26 cellular contexts compared by ENCODE assay signal in genomic region chr7:158272091-158272490, GRCh38.
"Had no signal": no experiment of that assay in that cellular context is flagged by ENCODE, and none has a peak within 500 bp of the region (broad histone marks: within the 10 kb centered on the region; RNA-seq: fewer than 3 reads in every experiment).

No MANE protein-coding gene starts in this region.

- H3K9me3 ChIP-seq: adrenal gland, colonic mucosa, esophagus muscularis mucosa, pancreas, psoas muscle, uterus had no signal

- H3K36me3 Mint-ChIP-seq: activated naive CD8-positive, alpha-beta T cell; mesothelial cell of epicardium; naive thymus-derived CD8-positive, alpha-beta T cell; stimulated activated effector memory CD8-positive, alpha-beta T cell treated with anti-CD3 and anti-CD28 coated beads, Interleukin-12 subunit alpha, Interleukin-12 subunit beta, amount 100 ng/mL, for 72 hours had no signal

- H3K4me1 Mint-ChIP-seq: central memory CD8-positive, alpha-beta T cell; mesothelial cell of epicardium; stimulated activated effector memory CD8-positive, alpha-beta T cell treated with anti-CD3 and anti-CD28 coated beads, Interleukin-12 subunit alpha, Interleukin-12 subunit beta, amount 100 ng/mL, for 72 hours; stimulated activated naive CD8-positive, alpha-beta T cell treated with anti-CD3 and anti-CD28 coated beads, Interleukin-15, amount 100 ng/mL, for 72 hours had no signal

- DNase-seq: activated CD4-positive, alpha-beta T cell treated with anti-CD3 and anti-CD28 coated beads, Interleukin-2, amount 50 U/mL, for 1 hour; activated CD4-positive, CD25-positive, alpha-beta regulatory T cell treated with anti-CD3 and anti-CD28 coated beads, Interleukin-2, amount 50 U/mL, for 72 hours; activated CD8-positive, alpha-beta T cell treated with anti-CD3 and anti-CD28 coated beads, Interleukin-2, amount 10 ng/mL, durations not matched to agents 7 days and 5 days; activated naive CD4-positive, alpha-beta T cell; adrenal gland; colonic mucosa; effector memory CD8-positive, alpha-beta T cell; hypothalamus; right cardiac atrium; stimulated activated CD4-positive, alpha-beta T cell treated with anti-CD3 and anti-CD28 coated beads, Interleukin-2, amount 100 ng/mL, for 24 hours; stimulated activated naive CD8-positive, alpha-beta T cell treated with anti-CD3 and anti-CD28 coated beads, Interleukin-15, amount 100 ng/mL, for 72 hours; uterus had no signal

- ATAC-seq: activated CD8-positive, alpha-beta T cell treated with anti-CD3 and anti-CD28 coated beads, Interleukin-2, amount 10 ng/mL, durations not matched to agents 7 days and 5 days; effector memory CD8-positive, alpha-beta T cell; naive thymus-derived CD8-positive, alpha-beta T cell; pancreas; psoas muscle; right cardiac atrium; stimulated activated effector memory CD8-positive, alpha-beta T cell treated with anti-CD3 and anti-CD28 coated beads, Interleukin-12 subunit alpha, Interleukin-12 subunit beta, amount 100 ng/mL, for 72 hours; stimulated activated naive CD8-positive, alpha-beta T cell treated with anti-CD3 and anti-CD28 coated beads, Interleukin-15, amount 100 ng/mL, for 72 hours had no signal

- H3K27me3 Mint-ChIP-seq: activated naive CD8-positive, alpha-beta T cell; central memory CD8-positive, alpha-beta T cell; effector memory CD8-positive, alpha-beta T cell; stimulated activated naive CD8-positive, alpha-beta T cell treated with anti-CD3 and anti-CD28 coated beads, Interleukin-15, amount 100 ng/mL, for 72 hours had no signal

- H3K27me3 ChIP-seq: adrenal gland, colonic mucosa, pancreas, tibial nerve, uterus had no signal

- H3K36me3 ChIP-seq: adrenal gland, colonic mucosa, esophagus muscularis mucosa, pancreas, tibial nerve, uterus had no signal

- H3K27ac Mint-ChIP-seq: activated CD8-positive, alpha-beta T cell treated with anti-CD3 and anti-CD28 coated beads, Interleukin-2, amount 10 ng/mL, durations not matched to agents 7 days and 5 days; activated naive CD8-positive, alpha-beta T cell; effector memory CD8-positive, alpha-beta T cell; mesothelial cell of epicardium; naive thymus-derived CD8-positive, alpha-beta T cell; stimulated activated effector memory CD8-positive, alpha-beta T cell treated with anti-CD3 and anti-CD28 coated beads, Interleukin-12 subunit alpha, Interleukin-12 subunit beta, amount 100 ng/mL, for 72 hours; stimulated activated naive CD8-positive, alpha-beta T cell treated with anti-CD3 and anti-CD28 coated beads, Interleukin-15, amount 100 ng/mL, for 72 hours; T-helper 2 cell treated with Interferon-gamma antibody and Interleukin-4, amounts not matched to agents 5 μg/mL and 100 μg/mL, for 36 hours had no signal

- H3K27ac ChIP-seq: adrenal gland, colonic mucosa, esophagus muscularis mucosa, pancreas, psoas muscle, skin epidermis, uterus, VCaP had no signal

- H3K4me3 Mint-ChIP-seq: activated CD8-positive, alpha-beta T cell treated with anti-CD3 and anti-CD28 coated beads, Interleukin-2, amount 10 ng/mL, durations not matched to agents 7 days and 5 days; activated naive CD8-positive, alpha-beta T cell; central memory CD8-positive, alpha-beta T cell; effector memory CD8-positive, alpha-beta T cell; mesothelial cell of epicardium; naive thymus-derived CD8-positive, alpha-beta T cell; stimulated activated effector memory CD8-positive, alpha-beta T cell treated with anti-CD3 and anti-CD28 coated beads, Interleukin-12 subunit alpha, Interleukin-12 subunit beta, amount 100 ng/mL, for 72 hours; stimulated activated naive CD8-positive, alpha-beta T cell treated with anti-CD3 and anti-CD28 coated beads, Interleukin-15, amount 100 ng/mL, for 72 hours; T-helper 2 cell treated with Interferon-gamma antibody and Interleukin-4, amounts not matched to agents 5 μg/mL and 100 μg/mL, for 36 hours had no signal

- H3K4me3 ChIP-seq: adrenal gland, colonic mucosa, dorsolateral prefrontal cortex, esophagus muscularis mucosa, lung, pancreas, psoas muscle, skin epidermis, tibial nerve, uterus had no signal

- H3K9me3 Mint-ChIP-seq: central memory CD8-positive, alpha-beta T cell; stimulated activated naive CD8-positive, alpha-beta T cell treated with anti-CD3 and anti-CD28 coated beads, Interleukin-15, amount 100 ng/mL, for 72 hours; T-helper 2 cell treated with Interferon-gamma antibody and Interleukin-4, amounts not matched to agents 5 μg/mL and 100 μg/mL, for 36 hours had no signal

- H3K4me1 ChIP-seq: adrenal gland, colonic mucosa, esophagus muscularis mucosa, pancreas, psoas muscle, tibial nerve, uterus had no signal
